ENCODE assay signal across 18 cellular contexts in genomic region chr5:54860321-54860720, GRCh38.
DNase-seq lines count a peak whose midpoint lies in the region; ATAC-seq and TF ChIP-seq lines count a peak whose summit lies in the region.
"Had no signal": no experiment of that assay in that cellular context is flagged by ENCODE, and none has a peak within 500 bp of the region (broad histone marks: within the 10 kb centered on the region; RNA-seq: fewer than 3 reads in every experiment).

No MANE protein-coding gene starts in this region.

- no peak overlapping the region for H2BK5ac ChIP-seq in IMR-90 (ENCODE audit: low read depth, low read length, poor library complexity, severe bottlenecking)

- H4K91ac ChIP-seq in IMR-90 (ENCODE audit: insufficient read depth, low read depth, low read length) = no peak overlapping the region

- H4K20me1 ChIP-seq in IMR-90 (ENCODE audit: insufficient read depth, low read length) (no peaks in the 10 kb centered on the region), mammary epithelial cell (ENCODE audit: insufficient read depth, low read length) (no peaks in the 10 kb centered on the region)
- H4K20me1 ChIP-seq: BLaER1 treated with 17β-estradiol and CSF1 and Interleukin-3, amounts not matched to agents 10 nM and 100 nM had no signal

- no peak overlapping the region for H3K14ac ChIP-seq in IMR-90 (replicated peaks; ENCODE audit: low read depth, low read length)

- H3K4me1 ChIP-seq in IMR-90 (ENCODE audit: control insufficient read depth, insufficient read depth, low read length) (peaks cover 8% of the 10 kb centered on the region), mammary epithelial cell (ENCODE audit: insufficient read depth, low read length) (peaks cover 5% of the 10 kb centered on the region), right atrium auricular region (no peaks in the 10 kb centered on the region)

- TF ChIP-seq POLR2A in IMR-90 (IDR thresholded peaks at IDR 0.05; ENCODE audit: low read depth, low read length) = no peak

- intact Hi-C loops in IMR-90 (cut with micrococcal nuclease) = loop anchor here (10.0 kb wide), 1 partner anchor 416 kb away; no protein-coding TSS in a partner anchor
- intact Hi-C loops in mammary epithelial cell (cut with micrococcal nuclease) = loop anchor here (10.0 kb wide), 1 partner anchor 616 kb away; no protein-coding TSS in a partner anchor

- H2AK9ac ChIP-seq in IMR-90 (replicated peaks; ENCODE audit: low read depth, low read length, poor library complexity) = no peak overlapping the region

- BruUV-seq in IMR-90 (replicated peaks; lab: Mats Ljungman, UMichigan) (no TSS peak), mammary epithelial cell (replicated peaks; lab: Mats Ljungman, UMichigan) (no TSS peak)

- TF ChIP-seq CTCF in AG10803 (conservative IDR thresholded peaks at IDR 0.05; ENCODE audit: low read length) (no peak), IMR-90 (conservative IDR thresholded peaks at IDR 0.05; ENCODE audit: low read depth, low read length) (no peak), mammary epithelial cell (conservative IDR thresholded peaks at IDR 0.05 in 1 of 2, IDR thresholded peaks at IDR 0.05 in 1 of 2; ENCODE audit: extremely low read depth in 1 of 2, insufficient read depth in 1 of 2, low read depth in 1 of 2, low read length in 2 of 2) (no peak), fibroblast of pulmonary artery (IDR thresholded peaks at IDR 0.05; ENCODE audit: low read length, missing control alignments) (no peak), right atrium auricular region (IDR thresholded peaks at IDR 0.05) (no peak)

- H3K79me2 ChIP-seq in mammary epithelial cell (ENCODE audit: insufficient read depth, low read length) = no peaks in the 10 kb centered on the region

- H3K56ac ChIP-seq in IMR-90 (ENCODE audit: extremely low read depth, insufficient read depth, low read length) = no peak overlapping the region

- no peak overlapping the region for H2BK20ac ChIP-seq in IMR-90 (ENCODE audit: low read depth, low read length)

- dilution Hi-C loops in IMR-90 (cut with HindIII; ENCODE audit: low sequenced_read_pairs, unreplicated experiment) (no loop called here), mammary epithelial cell (cut with HindIII; ENCODE audit: low sequenced_read_pairs) (no loop called here)

- CTCF ChIA-PET in IMR-90 (lab: Yijun Ruan, JAX) = interaction anchor here (1.3 kb wide), 1 partner anchor 8 kb away, joined by 5 read pairs; no protein-coding TSS in a partner anchor
- CTCF ChIA-PET in mammary epithelial cell (lab: Charles Lee; ENCODE audit: low non-redundant PET) = no interaction called here

- H3K27ac ChIP-seq in IMR-90 (ENCODE audit: insufficient read depth, low read length) = no peak overlapping the region
- no peak overlapping the region for H3K27ac ChIP-seq in mammary epithelial cell (ENCODE audit: insufficient read depth, low read depth, low read length)
- no peak overlapping the region for H3K27ac ChIP-seq in right atrium auricular region
- H3K27ac ChIP-seq: BLaER1 treated with 17β-estradiol and CSF1 and Interleukin-3, amounts not matched to agents 10 nM and 100 nM had no signal

- no peak overlapping the region for H3K9ac ChIP-seq in IMR-90 (ENCODE audit: low read depth, low read length)
- no peak overlapping the region for H3K9ac ChIP-seq in mammary epithelial cell (ENCODE audit: insufficient read depth, low read length)
- H3K9ac ChIP-seq: BLaER1 treated with 17β-estradiol and CSF1 and Interleukin-3, amounts not matched to agents 10 nM and 100 nM had no signal

- H3K9me1 ChIP-seq in IMR-90 (ENCODE audit: insufficient read depth, low read length) = peaks cover 5% of the 10 kb centered on the region

- no peaks in the 10 kb centered on the region for H3K36me3 ChIP-seq in IMR-90 (ENCODE audit: control insufficient read depth, insufficient read depth, low read length)
- no peaks in the 10 kb centered on the region for H3K36me3 ChIP-seq in mammary epithelial cell (ENCODE audit: insufficient read depth, low read length)
- no peaks in the 10 kb centered on the region for H3K36me3 ChIP-seq in right atrium auricular region
- H3K36me3 ChIP-seq: BLaER1 treated with 17β-estradiol and CSF1 and Interleukin-3, amounts not matched to agents 10 nM and 100 nM had no signal

- no peak overlapping the region for H3K23ac ChIP-seq in IMR-90 (ENCODE audit: low read depth, low read length)

- ATAC-seq in IMR-90 (ENCODE audit: low read depth) (no peak), HG02884 (IDR thresholded peaks at IDR 0.05; ENCODE audit: unreplicated experiment) (no peak), HG02798 (IDR thresholded peaks at IDR 0.05; ENCODE audit: poor library complexity, unreplicated experiment) (no peak)

- no peak for TF ChIP-seq RAD21 in IMR-90 (IDR thresholded peaks at IDR 0.05; ENCODE audit: low read length)

- no peak overlapping the region for H2BK15ac ChIP-seq in IMR-90 (ENCODE audit: low read depth, low read length)

- H2AFZ ChIP-seq in IMR-90 (replicated peaks; ENCODE audit: low read length, poor library complexity) = no peak overlapping the region
- H2AFZ ChIP-seq in mammary epithelial cell (ENCODE audit: low read depth, low read length) = no peak overlapping the region

- DNase-seq in AG10803 (ENCODE audit: low read depth) = peak; percentile 57
- DNase-seq in IMR-90 = no peak
- DNase-seq in mammary epithelial cell = peak; percentile 9
- DNase-seq in fibroblast of pulmonary artery (ENCODE audit: low read depth) = peak; percentile 74
- no peak for DNase-seq in right atrium auricular region (ENCODE audit: low spot score)
- DNase-seq in DMS114 treated with DMSO at 0.1 percent for 48 hours (lab: John Stamatoyannopoulos, UW; ENCODE audit: unreplicated experiment) = no peak
- DNase-seq: CD8-positive, alpha-beta memory T cell; DMS79; Karpas-422; MM.1S; NCI-H1105 treated with DMSO at 0.1 percent for 48 hours; NCI-H1694 treated with DMSO at 0.1 percent for 48 hours; NCI-H748 treated with DMSO at 0.1 percent for 48 hours; NK-92 treated with Interleukin-12 subunit alpha and Interleukin-12 subunit beta, amount 100 ng/mL, for 24 hours; Right ventricle myocardium superior had no signal

- no peaks in the 10 kb centered on the region for H3K79me1 ChIP-seq in IMR-90 (ENCODE audit: low read depth in 1 of 2, low read length in 2 of 2)

- H3K18ac ChIP-seq in IMR-90 (ENCODE audit: low read depth, low read length) = no peak overlapping the region

- in situ Hi-C loops in IMR-90 (cut with MboI; ENCODE audit: low sequenced_read_pairs) (loop anchor here (5.0 kb wide), 1 partner anchor 343 kb away; the partner anchor contains the start of gene SNX18), mammary epithelial cell (cut with MboI; ENCODE audit: low sequenced_read_pairs in 2 of 2) (loop anchor here (25.0 kb wide), 1 partner anchor 598 kb away; no protein-coding TSS in a partner anchor)

- H3K27me3 ChIP-seq in IMR-90 (ENCODE audit: control insufficient read depth, insufficient read depth, low read length) = no peaks in the 10 kb centered on the region
- peaks cover 2% of the 10 kb centered on the region for H3K27me3 ChIP-seq in mammary epithelial cell (ENCODE audit: insufficient read depth, low read length)
- H3K27me3 ChIP-seq in right atrium auricular region = no peaks in the 10 kb centered on the region
- H3K27me3 ChIP-seq: BLaER1 treated with 17β-estradiol and CSF1 and Interleukin-3, amounts not matched to agents 10 nM and 100 nM had no signal

- WGBS in IMR-90 (ENCODE audit: extremely low coverage in 2 of 2, insufficient read length in 1 of 2), 2 experiments = no CpG with 5 or more reads among the region's 2 CpGs
- 82% methylated on average over 2 of the region's 2 CpGs for WGBS in mammary epithelial cell (ENCODE audit: low coverage, missing lambda C conversion rate)

- H4K5ac ChIP-seq in IMR-90 (ENCODE audit: low read depth, low read length) = no peak overlapping the region

- H2BK120ac ChIP-seq in IMR-90 (ENCODE audit: low read depth, low read length) = no peak overlapping the region

- no peak overlapping the region for H4K8ac ChIP-seq in IMR-90 (ENCODE audit: low read depth in 2 of 2, low read length in 2 of 2)

- H2AK5ac ChIP-seq in IMR-90 (ENCODE audit: low read depth, low read length) = no peak overlapping the region

- H3K4me2 ChIP-seq in IMR-90 (ENCODE audit: low read depth, low read length) (no peak overlapping the region), mammary epithelial cell (ENCODE audit: insufficient read depth, low read depth, low read length) (no peak overlapping the region)

- POLR2A ChIA-PET in IMR-90 (lab: Charles Lee; ENCODE audit: unreplicated experiment) = no interaction called here

- peaks cover 20% of the 10 kb centered on the region for H3K9me3 ChIP-seq in IMR-90 (ENCODE audit: control insufficient read depth, insufficient read depth, low read length)
- H3K9me3 ChIP-seq in mammary epithelial cell (replicated peaks; ENCODE audit: insufficient read depth, low read length) = peaks cover 25% of the 10 kb centered on the region
- peaks cover 0 to 19% of the 10 kb centered on the region in 2 donors for H3K9me3 ChIP-seq in right atrium auricular region

- no peak overlapping the region for H3K4me3 ChIP-seq in AG10803 (ENCODE audit: low read length)
- H3K4me3 ChIP-seq in IMR-90 (ENCODE audit: insufficient read depth, low read depth, low read length) = no peak overlapping the region
- H3K4me3 ChIP-seq in mammary epithelial cell (replicated peaks in 1 of 3; ENCODE audit: insufficient read depth in 1 of 3, low read depth in 2 of 3, low read length in 3 of 3) = no peak overlapping the region
- H3K4me3 ChIP-seq in fibroblast of pulmonary artery (replicated peaks; ENCODE audit: low read depth, low read length) = no peak overlapping the region
- H3K4me3 ChIP-seq in right atrium auricular region = no peak overlapping the region
- H3K4me3 ChIP-seq: BLaER1 treated with 17β-estradiol and CSF1 and Interleukin-3, amounts not matched to agents 10 nM and 100 nM had no signal

- no peak overlapping the region for H3K4ac ChIP-seq in IMR-90 (ENCODE audit: low read depth, low read length)

TF ChIP-seq in IMR-90, 13 proteins besides CTCF, POLR2A, EP300 and RAD21:
- no peak for TF ChIP-seq RCOR1 (IDR thresholded peaks at IDR 0.05; ENCODE audit: insufficient replicate concordance, low read length)
- TF ChIP-seq MAZ (IDR thresholded peaks at IDR 0.05; ENCODE audit: borderline replicate concordance, low read depth, low read length) = no peak
- TF ChIP-seq CEBPB (IDR thresholded peaks at IDR 0.05; ENCODE audit: low read depth, low read length) = peak; percentile 40; the same call in 1 of the 2 replicates

Comparison
In these comparisons a context has a peak if more than half of its experiments do, and no peak if none do; other contexts are left out.
1. DNase-seq: peak in AG10803 (single experiment), mammary epithelial cell (single experiment) and fibroblast of pulmonary artery (single experiment); none in IMR-90 (single experiment), right atrium auricular region (single experiment) and DMS114 treated with DMSO at 0.1 percent for 48 hours (single experiment).